In genomic region chr17:3935140-3935542, GRCh38 we compare ENCODE assay signal across 8 cellular contexts. TPM values are rescaled to one million over a fixed set of nuclear protein-coding genes. Genes with fewer than 3 reads are reported as not detected.
A peak's percentile ranks its signal among the peaks of the same experiment; 100 is the strongest.
DNase-seq lines count a peak whose midpoint lies in the region; ATAC-seq, FAIRE-seq and TF ChIP-seq lines count a peak whose summit lies in the region.

No MANE protein-coding gene starts in this region.

- ATAC-seq in aorta (ENCODE audit: low FRiP score) = peak; percentile 68
- ATAC-seq in HG02970 (IDR thresholded peaks at IDR 0.05; ENCODE audit: low FRiP score, unreplicated experiment) = no peak

- H3K27me3 ChIP-seq in dorsolateral prefrontal cortex = no peaks in the 10 kb centered on the region
- H3K27me3 ChIP-seq in aorta (ENCODE audit: control insufficient read depth in 1 of 2, insufficient read depth in 2 of 2, low read length in 1 of 2) = no peaks in the 10 kb centered on the region

- H3K4me1 ChIP-seq in aorta (ENCODE audit: control insufficient read depth in 1 of 2, insufficient read depth in 2 of 2, low read length in 2 of 2) = no peaks in the 10 kb centered on the region

- POLR2A ChIA-PET in HEK293T (lab: Yijun Ruan, JAX) = interaction anchor here (1.4 kb wide), 1 partner anchor 30 kb away, joined by 3 read pairs; no protein-coding TSS in a partner anchor

- peak in 51 of 56 donors; percentile 9 to 63 (median 43) for TF ChIP-seq CTCF in dorsolateral prefrontal cortex (IDR thresholded peaks at IDR 0.05 in 54 of 56, conservative IDR thresholded peaks at IDR 0.05 in 2 of 56; ENCODE audit: low read depth in 1 of 56, partially characterized antibody in 56 of 56)

- H3K27ac ChIP-seq in dorsolateral prefrontal cortex (no peak overlapping the region), aorta (ENCODE audit: low read depth in 1 of 2, low read length in 2 of 2) (no peak overlapping the region)

- 30 to 38% methylated on average over 10 of the region's 10 CpGs for WGBS in aorta, 2 donors

- intact Hi-C loops in dorsolateral prefrontal cortex (cut with DNase I) (no loop called here), aorta (cut with DNase I) (no loop called here)

- peaks cover 0 to 11% of the 10 kb centered on the region in 2 donors for H3K36me3 ChIP-seq in aorta (ENCODE audit: control insufficient read depth in 1 of 2, insufficient read depth in 2 of 2, low read length in 1 of 2)

- H3K4me3 ChIP-seq in dorsolateral prefrontal cortex = no peak overlapping the region
- H3K4me3 ChIP-seq in aorta (ENCODE audit: low read length in 2 of 2) = no peak overlapping the region

- no peak for FAIRE-seq in RCC 7860 (lab: Jason Lieb, UNC)

- peak; percentile 53 for DNase-seq in COLO668 (lab: John Stamatoyannopoulos, UW; ENCODE audit: unreplicated experiment)
- DNase-seq in HEK293T (ENCODE audit: extremely low spot score) = peak; percentile 84
- DNase-seq in RPMI8226 = peak; percentile 39
- DNase-seq in dorsolateral prefrontal cortex = peak in 2 of 10 donors; percentile 21 to 47
- DNase-seq in lung microvascular endothelial cell (ENCODE audit: low read depth in 2 of 2) = peak; percentile 86 to 92
- peak in 1 of 2 donors; percentile 75 for DNase-seq in aorta
- no peak for DNase-seq in RCC 7860 (ENCODE audit: low spot score)

- H3K9me3 ChIP-seq in aorta (ENCODE audit: control insufficient read depth, low read length) = no peaks in the 10 kb centered on the region

- CTCF ChIA-PET in HEK293T (lab: Yijun Ruan, JAX) = interaction anchor here (0.6 to 1.7 kb wide), 3 partner anchors 22 to 83 kb away, joined by 3 to 6 read pairs (median 3); no protein-coding TSS in a partner anchor

TF ChIP-seq in HEK293T, 16 proteins besides CTCF, POLR2A, EP300 and RAD21:
- TF ChIP-seq ZNF384 (IDR thresholded peaks at IDR 0.05) (peak; percentile 72), FOXK2 (IDR thresholded peaks at IDR 0.05) (no peak)

RNA-seq across cellular contexts. Expression of gene P2RX1, which starts 18.9 kb away (rescaled TPM):
- total RNA-seq in dorsolateral prefrontal cortex (1 to 10 TPM in 30 of 120 experiments, under 1 TPM in 86, not detected in 4; 0.15 to 2.8 (median 0.69) TPM), lung microvascular endothelial cell (not detected in 2 replicates), aorta (1 to 10 TPM; 3.5 to 4.7 TPM)
- polyA plus RNA-seq in aorta = 1 to 10 TPM in 1 of 2 donors, under 1 TPM in 1; 0.50 to 1.6 TPM

RNA-seq across cellular contexts. Expression of gene ATP2A3, which starts 29.1 kb away (rescaled TPM):
- 10 to 100 TPM in 2 of 120 experiments, 1 to 10 TPM in 117, under 1 TPM in 1; 0.79 to 11.5 (median 2.9) TPM for total RNA-seq in dorsolateral prefrontal cortex
- under 0.01 TPM in 2 replicates for total RNA-seq in lung microvascular endothelial cell
- 10 to 100 TPM; 28.7 to 32.1 TPM for total RNA-seq in aorta
- polyA plus RNA-seq in aorta = 10 to 100 TPM in 1 of 2 donors, 1 to 10 TPM in 1; 7.5 to 88.7 TPM

RNA-seq across cellular contexts. Expression of gene CAMKK1, which starts 42.3 kb away (rescaled TPM):
- total RNA-seq in dorsolateral prefrontal cortex (100 to 1,000 TPM in 89 of 120 experiments, 10 to 100 TPM in 31; 35.4 to 172 (median 118) TPM), lung microvascular endothelial cell (0.65 and 0.79 TPM in 2 replicates), aorta (10 to 100 TPM in 1 of 2 donors, 1 to 10 TPM in 1; 5.1 to 11.2 TPM)
- 1 to 10 TPM; 1.6 to 4.2 TPM for polyA plus RNA-seq in aorta
